In genomic region chr7:151756076-151756731, GRCh38 we compare ENCODE assay signal across 8 cellular contexts.
DNase-seq lines count a peak whose midpoint lies in the region; ATAC-seq, FAIRE-seq and TF ChIP-seq lines count a peak whose summit lies in the region.

No MANE protein-coding gene starts in this region.

- H3K27me3 ChIP-seq in Caco-2 (replicated peaks; ENCODE audit: control insufficient read depth, insufficient read depth, low read length) (no peaks in the 10 kb centered on the region), mesenchymal stem cell (ENCODE audit: control insufficient read depth in 1 of 2, insufficient read depth in 1 of 2, low read length in 2 of 2) (peaks cover 0 to 9% of the 10 kb centered on the region in 2 experiments), upper lobe of left lung (no peaks in the 10 kb centered on the region)

- TF ChIP-seq EP300 in upper lobe of left lung (IDR thresholded peaks at IDR 0.05): no peak

- no peak overlapping the region for H2BK5ac ChIP-seq in mesenchymal stem cell (ENCODE audit: low read depth, low read length, poor library complexity, severe bottlenecking)

- peak overlapping the region; percentile 85 for H2AK5ac ChIP-seq in mesenchymal stem cell (ENCODE audit: low read length, severe bottlenecking)

- H3K4me3 ChIP-seq in Caco-2 (ENCODE audit: low read depth, low read length): no peak overlapping the region
- H3K4me3 ChIP-seq in mesenchymal stem cell (ENCODE audit: insufficient read depth in 1 of 2, low read depth in 1 of 2, low read length in 2 of 2): no peak overlapping the region
- H3K4me3 ChIP-seq in upper lobe of left lung: no peak overlapping the region

- H3K36me3 Mint-ChIP-seq in Caco-2 (ENCODE audit: insufficient read depth, unreplicated experiment): no peaks in the 10 kb centered on the region

- intact Hi-C loops in Caco-2 (cut with micrococcal nuclease; ENCODE audit: unreplicated experiment) (no loop called here), Right ventricle myocardium superior (cut with DNase I) (loop anchor here (5.0 to 10.0 kb wide), 2 partner anchors 129 to 201 kb away; no protein-coding TSS in a partner anchor)

- CTCF ChIA-PET in Caco-2 (lab: Charles Lee): no interaction called here

- H3K9me3 ChIP-seq in Caco-2 (no peaks in the 10 kb centered on the region), mesenchymal stem cell (ENCODE audit: control insufficient read depth, low read length) (no peaks in the 10 kb centered on the region), upper lobe of left lung (no peaks in the 10 kb centered on the region)

- TF ChIP-seq CTCF in Caco-2 (IDR thresholded peaks at IDR 0.05; ENCODE audit: insufficient read depth in 1 of 2, low read depth in 1 of 2, low read length in 1 of 2, severe bottlenecking in 1 of 2, unreplicated experiment in 1 of 2) (no peak), upper lobe of left lung (IDR thresholded peaks at IDR 0.05) (no peak)

- H3K9ac ChIP-seq in mesenchymal stem cell (ENCODE audit: low read length): no peak overlapping the region

- H3K14ac ChIP-seq in mesenchymal stem cell (ENCODE audit: low read length in 2 of 2): peak overlapping the region in 1 of 2 experiments; percentile 63

- no peaks in the 10 kb centered on the region for H3K27me3 Mint-ChIP-seq in Caco-2 (ENCODE audit: insufficient read depth, unreplicated experiment)

- H2AFZ ChIP-seq in mesenchymal stem cell (ENCODE audit: low read depth, low read length): no peak overlapping the region

- peak; percentile 18 for FAIRE-seq in RCC 7860 (lab: Jason Lieb, UNC)

- 68% methylated on average over 19 of the region's 19 CpGs for WGBS in mesenchymal stem cell
- 76 to 85% methylated on average over 11 to 19 of the region's 19 CpGs for WGBS in upper lobe of left lung, 2 donors

- H3K4me2 ChIP-seq in mesenchymal stem cell (ENCODE audit: low read length, poor library complexity, severe bottlenecking): no peak overlapping the region

- no peak for DNase-seq in Caco-2
- DNase-seq in RCC 7860 (ENCODE audit: low spot score): peak; percentile 77
- peak; percentile 34 for DNase-seq in activated gamma-delta T cell treated with anti-CD3 and anti-CD28 coated beads, Interleukin-2, amount 50 U/mL, for 16 hours (ENCODE audit: low read depth)
- peak; percentile 79 for DNase-seq in mesenchymal stem cell
- DNase-seq in upper lobe of left lung: peak; percentile 54 to 70
- no peak for DNase-seq in Right ventricle myocardium superior
- DNase-seq in DMS 273 treated with DMSO at 0.1 percent for 48 hours (lab: John Stamatoyannopoulos, UW): no peak

- H3K4me1 ChIP-seq in Caco-2 (peaks cover 21% of the 10 kb centered on the region), mesenchymal stem cell (ENCODE audit: control insufficient read depth, insufficient read depth, low read depth, low read length) (peaks cover 30% of the 10 kb centered on the region), upper lobe of left lung (peaks cover 23 to 30% (median 25%) of the 10 kb centered on the region in 4 donors)

- TF ChIP-seq POLR2A in upper lobe of left lung (IDR thresholded peaks at IDR 0.05): no peak

- no TSS peak for BruUV-seq in Caco-2 (replicated peaks; lab: Mats Ljungman, UMichigan)

- peak overlapping the region; percentile 99 for H2BK15ac ChIP-seq in mesenchymal stem cell (ENCODE audit: low read depth, poor library complexity, severe bottlenecking)

- H3K18ac ChIP-seq in mesenchymal stem cell (ENCODE audit: low read depth in 1 of 2, low read length in 2 of 2): peak overlapping the region; percentile 92 to 94

- H3K79me1 ChIP-seq in mesenchymal stem cell (replicated peaks; ENCODE audit: low read length, poor library complexity, severe bottlenecking): no peaks in the 10 kb centered on the region

- H3K36me3 ChIP-seq in Caco-2 (ENCODE audit: control insufficient read depth, insufficient read depth, low read length) (no peaks in the 10 kb centered on the region), mesenchymal stem cell (ENCODE audit: control insufficient read depth in 1 of 2, insufficient read depth in 2 of 2, low read depth in 1 of 2, low read length in 2 of 2) (no peaks in the 10 kb centered on the region), upper lobe of left lung (no peaks in the 10 kb centered on the region)

- peak overlapping the region; percentile 96 for H4K8ac ChIP-seq in mesenchymal stem cell (ENCODE audit: low read length)

- peak overlapping the region; percentile 90 to 98 for H2BK12ac ChIP-seq in mesenchymal stem cell (ENCODE audit: low read length in 2 of 2)

- H3K4ac ChIP-seq in mesenchymal stem cell (ENCODE audit: low read depth in 1 of 2, low read length in 2 of 2): peak overlapping the region; percentile 88 to 89

- peak overlapping the region; percentile 97 for H4K91ac ChIP-seq in mesenchymal stem cell (ENCODE audit: low read length)

- H3K4me3 Mint-ChIP-seq in Caco-2 (ENCODE audit: unreplicated experiment): no peak overlapping the region

- H2BK120ac ChIP-seq in mesenchymal stem cell (ENCODE audit: low read depth, low read length): peak overlapping the region; percentile 76

- POLR2A ChIA-PET in Caco-2 (lab: Charles Lee): no interaction called here

- H3K4me1 Mint-ChIP-seq in Caco-2 (ENCODE audit: low read depth, unreplicated experiment): peaks cover 25% of the 10 kb centered on the region

- H3K27ac ChIP-seq in mesenchymal stem cell (ENCODE audit: low read length, poor library complexity, severe bottlenecking) (no peak overlapping the region), upper lobe of left lung (peak overlapping the region in 2 of 4 donors; percentile 23 to 63)

- peak in 1 of 2 donors; percentile 26 for ATAC-seq in upper lobe of left lung (ENCODE audit: low FRiP score in 2 of 2)
- no peak for ATAC-seq in GM21528 (IDR thresholded peaks at IDR 0.05; ENCODE audit: low FRiP score, unreplicated experiment)
- no peak for ATAC-seq in Right ventricle myocardium superior (ENCODE audit: poor library complexity)

- H3K23ac ChIP-seq in mesenchymal stem cell (ENCODE audit: low read length in 2 of 2): peak overlapping the region in 1 of 2 experiments; percentile 3

- H3K27ac Mint-ChIP-seq in Caco-2 (ENCODE audit: unreplicated experiment): peak overlapping the region; percentile 20

- H3K9me3 Mint-ChIP-seq in Caco-2 (ENCODE audit: unreplicated experiment): no peaks in the 10 kb centered on the region

Comparison
In these comparisons a context has a peak if more than half of its experiments do, and no peak if none do; other contexts are left out.
1. DNase-seq: peak in RCC 7860 (single experiment), activated gamma-delta T cell treated with anti-CD3 and anti-CD28 coated beads, Interleukin-2, amount 50 U/mL, for 16 hours (single experiment), mesenchymal stem cell (single experiment) and upper lobe of left lung (2 of 2); none in Caco-2 (0 of 2), Right ventricle myocardium superior (single experiment) and DMS 273 treated with DMSO at 0.1 percent for 48 hours (single experiment).